In the genomic region with DNA sequence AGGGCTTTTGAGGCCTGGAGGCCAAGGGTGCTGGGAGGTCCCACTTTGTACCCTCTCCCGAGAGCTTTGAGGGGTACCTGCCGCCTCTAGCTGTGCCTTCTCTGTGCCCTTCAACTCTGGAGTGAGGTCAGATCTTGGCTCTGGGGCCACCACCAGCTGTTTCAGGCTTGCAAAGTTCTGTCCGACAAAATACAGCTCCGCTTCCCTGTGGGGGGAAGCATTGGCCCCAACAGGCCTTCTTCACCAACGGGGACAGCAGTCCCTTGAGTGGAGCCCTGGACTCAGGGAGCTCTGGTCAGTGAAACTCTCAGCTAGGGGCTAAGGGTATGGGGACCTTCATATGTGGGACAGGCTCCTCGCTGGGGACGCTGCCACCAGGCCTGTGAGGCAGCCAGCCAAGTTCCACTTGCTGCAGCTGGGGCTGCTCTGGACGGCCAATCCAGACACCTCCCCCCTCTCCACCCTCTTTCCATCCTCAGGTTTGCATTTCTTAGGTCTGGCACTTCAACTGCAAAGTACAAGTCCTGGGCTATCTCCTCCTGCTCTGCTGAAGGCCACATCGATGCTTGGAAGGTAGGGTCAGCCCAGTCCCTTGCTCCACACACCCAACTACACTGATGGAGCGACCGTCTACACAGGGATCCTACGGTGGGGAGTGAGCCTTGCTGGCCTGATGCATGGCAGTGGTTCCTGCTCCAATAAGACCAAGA, we compare ENCODE assay signal across 15 cellular contexts. TPM values are rescaled to one million over a fixed set of nuclear protein-coding genes. Genes with fewer than 3 reads are reported as not detected.
DNase-seq lines count a peak whose midpoint lies in the region; ATAC-seq and TF ChIP-seq lines count a peak whose summit lies in the region.
"Had no signal": no experiment of that assay in that cellular context is flagged by ENCODE, and none has a peak within 500 bp of the region (broad histone marks: within the 10 kb centered on the region; RNA-seq: fewer than 3 reads in every experiment).

No MANE protein-coding gene starts in this region.

- no peak overlapping the region for H3K4me3 ChIP-seq in BE2C (ENCODE audit: low read depth, low read length)
- H3K4me3 ChIP-seq in heart left ventricle, result no peak overlapping the region
- H3K4me3 ChIP-seq in gastrocnemius medialis, result no peak overlapping the region
- H3K4me3 ChIP-seq: BLaER1, colonic mucosa, lung had no signal

- TF ChIP-seq CTCF in BE2C (IDR thresholded peaks at IDR 0.05; ENCODE audit: low read depth, low read length) (no peak), heart left ventricle (IDR thresholded peaks at IDR 0.05) (no peak), gastrocnemius medialis (IDR thresholded peaks at IDR 0.05 in 4 of 5, conservative IDR thresholded peaks at IDR 0.05 in 1 of 5) (no peak)

- no peaks in the 10 kb centered on the region for H3K4me1 ChIP-seq in BE2C
- H3K4me1 ChIP-seq in heart left ventricle, result peaks cover 0 to 38% (median 26%) of the 10 kb centered on the region in 12 donors
- H3K4me1 ChIP-seq in gastrocnemius medialis, result peaks cover 38 to 40% of the 10 kb centered on the region in 2 donors
- H3K4me1 ChIP-seq: colonic mucosa had no signal

- no peaks in the 10 kb centered on the region for H3K9me3 ChIP-seq in BE2C
- H3K9me3 ChIP-seq in heart left ventricle, result peaks cover 0 to 6% (median under 1%) of the 10 kb centered on the region in 12 donors
- no peaks in the 10 kb centered on the region for H3K9me3 ChIP-seq in gastrocnemius medialis
- H3K9me3 ChIP-seq: colonic mucosa had no signal

- intact Hi-C loops in heart left ventricle (cut with DNase I), result no loop called here
- intact Hi-C loops in gastrocnemius medialis (cut with DNase I; ENCODE audit: low total_unique reads), result loop anchor here (5.0 kb wide), 2 partner anchors 90 to 105 kb away; no protein-coding TSS in a partner anchor

- H3K36me3 ChIP-seq in BE2C, result no peaks in the 10 kb centered on the region
- H3K36me3 ChIP-seq in heart left ventricle, result no peaks in the 10 kb centered on the region
- H3K36me3 ChIP-seq in gastrocnemius medialis, result no peaks in the 10 kb centered on the region
- H3K36me3 ChIP-seq: BLaER1, colonic mucosa had no signal

- ATAC-seq in heart left ventricle, result peak in 3 of 4 donors; percentile 16 to 46 (median 21)
- ATAC-seq in gastrocnemius medialis, result peak; percentile 13 to 23
- no peak for ATAC-seq in HG02884 (IDR thresholded peaks at IDR 0.05; ENCODE audit: unreplicated experiment)
- no peak for ATAC-seq in HG03135 (IDR thresholded peaks at IDR 0.05; ENCODE audit: unreplicated experiment)

- WGBS in heart left ventricle, 4 donors, result 60 to 69% (median 65%) methylated on average over 11 to 12 of the region's 12 CpGs

- DNase-seq in BE2C (peak; percentile 56), RPMI7951 (ENCODE audit: low read depth) (peak; percentile 42), heart left ventricle (peak in 3 of 5 donors; percentile 64 to 72 (median 66)), gastrocnemius medialis (peak; percentile 50 to 74), putamen (ENCODE audit: low spot score) (no peak), UCSD-AML1 (lab: John Stamatoyannopoulos, UW; ENCODE audit: unreplicated experiment) (no peak)
- DNase-seq: activated T-cell treated with anti-CD3 and anti-CD28 coated beads for 4 hours, amygdala, colonic mucosa, DMS79 had no signal

- no peaks in the 10 kb centered on the region for H3K27me3 ChIP-seq in BE2C
- no peaks in the 10 kb centered on the region for H3K27me3 ChIP-seq in heart left ventricle
- H3K27me3 ChIP-seq in gastrocnemius medialis, result no peaks in the 10 kb centered on the region
- H3K27me3 ChIP-seq: BLaER1, colonic mucosa had no signal

- in situ Hi-C loops in gastrocnemius medialis (cut with MboI; ENCODE audit: low sequenced_read_pairs in 4 of 4), result loop anchor here in 1 of 4 donors (10.0 kb wide), 1 partner anchor 102 kb away; no protein-coding TSS in a partner anchor

- TF ChIP-seq POLR2A in heart left ventricle (IDR thresholded peaks at IDR 0.05), result no peak
- TF ChIP-seq POLR2A in gastrocnemius medialis (IDR thresholded peaks at IDR 0.05), result no peak

- H3K27ac ChIP-seq in heart left ventricle (peak overlapping the region in 10 of 12 donors; percentile 10 to 80 (median 42)), gastrocnemius medialis (peak overlapping the region; percentile 84 to 90 (median 87))
- H3K27ac ChIP-seq: BLaER1, colonic mucosa, SK-N-MC had no signal

RNA-seq across cellular contexts. Expression of gene C13orf46, which starts 46.8 kb away (rescaled TPM):
- not detected for polyA plus RNA-seq in BE2C (2012; ENCODE audit: insufficient read depth, insufficient read length, low read depth)
- total RNA-seq in RPMI7951 (2014; rRNA removed; shearing (Covaris generic)), result 0.10 TPM in 1 of 2 replicates, not detected in the other
- total RNA-seq in heart left ventricle (1 to 10 TPM in 1 of 9 donors, under 1 TPM in 7, not detected in 1; 0.07 to 3.1 (median 0.43) TPM), gastrocnemius medialis (under 1 TPM in 3 of 4 donors, not detected in 1; 0.10 to 0.69 (median 0.15) TPM)
- under 1 TPM; 0.15 to 0.18 TPM for polyA plus RNA-seq in heart left ventricle

Comparison
In these comparisons a context has a peak if more than half of its experiments do, and no peak if none do; other contexts are left out.
1. DNase-seq: peak in BE2C (single experiment), RPMI7951 (single experiment), heart left ventricle (3 of 5) and gastrocnemius medialis (2 of 2); none in putamen (single experiment) and UCSD-AML1 (single experiment).
2. ATAC-seq: peak in heart left ventricle (3 of 4) and gastrocnemius medialis (2 of 2); none in HG02884 (single experiment) and HG03135 (single experiment).